ENCODE assay signal across 1 cellular context in the genomic region with DNA sequence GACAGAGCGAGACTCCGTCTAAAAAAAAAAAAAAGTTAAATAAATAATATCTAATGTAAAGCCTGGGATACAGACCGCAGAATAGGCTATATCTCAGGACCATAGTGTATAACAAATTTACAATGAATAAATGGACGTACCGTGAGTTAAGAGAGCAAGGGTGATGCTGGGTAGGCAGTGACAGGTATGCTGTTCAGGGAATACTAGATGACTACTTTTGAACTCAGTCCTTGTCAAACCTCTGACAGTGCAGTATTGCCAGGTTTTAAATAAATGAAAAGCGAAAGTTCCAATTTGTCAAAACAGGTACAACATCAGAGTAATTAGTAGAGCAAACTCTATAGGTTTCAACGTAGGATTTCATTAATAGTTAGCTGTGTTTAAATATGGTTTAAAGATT.
TF ChIP-seq lines count a peak whose summit lies in the region.

No MANE protein-coding gene starts in this region.

TF ChIP-seq in HepG2, 621 proteins besides CTCF, POLR2A, EP300 and RAD21 (continued from another document):
- TF ChIP-seq, protein P1, sequence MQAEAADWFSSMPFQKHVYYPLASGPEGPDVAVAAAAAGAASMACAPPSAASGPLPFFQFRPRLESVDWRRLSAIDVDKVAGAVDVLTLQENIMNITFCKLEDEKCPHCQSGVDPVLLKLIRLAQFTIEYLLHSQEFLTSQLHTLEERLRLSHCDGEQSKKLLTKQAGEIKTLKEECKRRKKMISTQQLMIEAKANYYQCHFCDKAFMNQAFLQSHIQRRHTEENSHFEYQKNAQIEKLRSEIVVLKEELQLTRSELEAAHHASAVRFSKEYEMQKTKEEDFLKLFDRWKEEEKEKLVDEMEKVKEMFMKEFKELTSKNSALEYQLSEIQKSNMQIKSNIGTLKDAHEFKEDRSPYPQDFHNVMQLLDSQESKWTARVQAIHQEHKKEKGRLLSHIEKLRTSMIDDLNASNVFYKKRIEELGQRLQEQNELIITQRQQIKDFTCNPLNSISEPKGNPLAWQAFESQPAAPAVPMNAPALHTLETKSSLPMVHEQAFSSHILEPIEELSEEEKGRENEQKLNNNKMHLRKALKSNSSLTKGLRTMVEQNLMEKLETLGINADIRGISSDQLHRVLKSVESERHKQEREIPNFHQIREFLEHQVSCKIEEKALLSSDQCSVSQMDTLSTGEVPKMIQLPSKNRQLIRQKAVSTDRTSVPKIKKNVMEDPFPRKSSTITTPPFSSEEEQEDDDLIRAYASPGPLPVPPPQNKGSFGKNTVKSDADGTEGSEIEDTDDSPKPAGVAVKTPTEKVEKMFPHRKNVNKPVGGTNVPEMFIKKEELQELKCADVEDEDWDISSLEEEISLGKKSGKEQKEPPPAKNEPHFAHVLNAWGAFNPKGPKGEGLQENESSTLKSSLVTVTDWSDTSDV (CRISPR knock-in tag; IDR thresholded peaks at IDR 0.05) = no peak
- no peak for TF ChIP-seq SSRP1 (CRISPR knock-in tag; IDR thresholded peaks at IDR 0.05)
- no peak for TF ChIP-seq SCMH1 (CRISPR knock-in tag; IDR thresholded peaks at IDR 0.05; ENCODE audit: borderline replicate concordance)
TF ChIP-seq in HepG2: peak in this region for 0.
